In the genomic region with DNA sequence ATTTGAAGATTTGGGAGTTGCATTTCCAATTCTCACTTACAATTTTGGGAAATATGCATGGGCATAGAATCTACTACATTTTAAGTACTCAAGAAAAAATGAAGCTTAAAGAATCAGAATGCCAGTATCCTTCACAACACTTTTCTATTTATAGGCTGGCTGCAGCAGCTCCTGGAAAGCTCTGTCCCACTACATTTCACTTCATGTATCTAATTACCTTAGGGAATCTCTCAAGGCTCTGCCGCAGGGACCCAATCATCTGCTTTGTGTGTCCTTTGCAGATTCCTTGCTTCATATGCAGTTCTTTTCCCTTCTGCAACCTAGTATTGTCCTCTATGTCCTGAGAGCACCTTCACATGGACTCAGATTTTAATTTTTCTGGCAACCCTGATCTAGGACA, we compare ENCODE assay signal across 29 cellular contexts.
"Had no signal": no experiment of that assay in that cellular context is flagged by ENCODE, and none has a peak within 500 bp of the region (broad histone marks: within the 10 kb centered on the region; RNA-seq: fewer than 3 reads in every experiment).

No MANE protein-coding gene starts in this region.

- H3K4me1 Mint-ChIP-seq: immature natural killer cell; mesothelial cell of epicardium; naive thymus-derived CD4-positive, alpha-beta T cell; stimulated activated effector memory CD8-positive, alpha-beta T cell treated with anti-CD3 and anti-CD28 coated beads, Interleukin-12 subunit alpha, Interleukin-12 subunit beta, amount 100 ng/mL, for 72 hours had no signal

- H3K27ac ChIP-seq: left ventricle myocardium inferior, pancreas, prostate gland, right atrium auricular region, right lobe of liver, skin epidermis, suprapubic skin, thoracic aorta, tibial artery, upper lobe of right lung had no signal

- H3K4me3 ChIP-seq: left ventricle myocardium inferior, lung, pancreas, prostate gland, right atrium auricular region, right lobe of liver, skin epidermis, suprapubic skin, thoracic aorta, tibial artery, upper lobe of right lung had no signal

- H3K9me3 ChIP-seq: left ventricle myocardium inferior, pancreas, prostate gland, right atrium auricular region, right lobe of liver, suprapubic skin, thoracic aorta, tibial artery, upper lobe of right lung had no signal

- ATAC-seq: left colon; naive thymus-derived CD4-positive, alpha-beta T cell; natural killer cell treated with Interleukin-12 subunit alpha and Interleukin-12 subunit beta and Interleukin-15 and Interleukin-18, amount 100 ng/mL, for 72 hours; pancreas; right lobe of liver; stimulated activated effector memory CD8-positive, alpha-beta T cell treated with anti-CD3 and anti-CD28 coated beads, Interleukin-12 subunit alpha, Interleukin-12 subunit beta, amount 100 ng/mL, for 72 hours; upper lobe of right lung had no signal

- H3K27ac Mint-ChIP-seq: immature natural killer cell; mesothelial cell of epicardium; naive thymus-derived CD4-positive, alpha-beta T cell; natural killer cell treated with Interleukin-12 subunit alpha and Interleukin-12 subunit beta and Interleukin-15 and Interleukin-18, amount 100 ng/mL, for 72 hours; stimulated activated effector memory CD8-positive, alpha-beta T cell treated with anti-CD3 and anti-CD28 coated beads, Interleukin-12 subunit alpha, Interleukin-12 subunit beta, amount 100 ng/mL, for 72 hours; stimulated activated naive CD8-positive, alpha-beta T cell treated with anti-CD3 and anti-CD28 coated beads, Interleukin-15, Interleukin-2, amounts not matched to agents 100 ng/mL and 50 ng/mL, for 24 hours had no signal

- H3K27me3 ChIP-seq: pancreas, right atrium auricular region, right lobe of liver, suprapubic skin, tibial artery, upper lobe of right lung had no signal

- H3K4me3 Mint-ChIP-seq: immature natural killer cell; mesothelial cell of epicardium; naive thymus-derived CD4-positive, alpha-beta T cell; natural killer cell treated with Interleukin-12 subunit alpha and Interleukin-12 subunit beta and Interleukin-15 and Interleukin-18, amount 100 ng/mL, for 72 hours; neural crest cell; stimulated activated effector memory CD8-positive, alpha-beta T cell treated with anti-CD3 and anti-CD28 coated beads, Interleukin-12 subunit alpha, Interleukin-12 subunit beta, amount 100 ng/mL, for 72 hours; stimulated activated naive CD8-positive, alpha-beta T cell treated with anti-CD3 and anti-CD28 coated beads, Interleukin-15, Interleukin-2, amounts not matched to agents 100 ng/mL and 50 ng/mL, for 24 hours had no signal

- H3K36me3 ChIP-seq: left ventricle myocardium inferior, pancreas, prostate gland, right atrium auricular region, right lobe of liver, suprapubic skin, thoracic aorta, tibial artery, upper lobe of right lung had no signal

- H3K36me3 Mint-ChIP-seq: mesothelial cell of epicardium; stimulated activated effector memory CD8-positive, alpha-beta T cell treated with anti-CD3 and anti-CD28 coated beads, Interleukin-12 subunit alpha, Interleukin-12 subunit beta, amount 100 ng/mL, for 72 hours had no signal

- H3K9me3 Mint-ChIP-seq: mesothelial cell of epicardium, neural crest cell had no signal

- H3K27me3 Mint-ChIP-seq: naive thymus-derived CD4-positive, alpha-beta T cell; natural killer cell treated with Interleukin-12 subunit alpha and Interleukin-12 subunit beta and Interleukin-15 and Interleukin-18, amount 100 ng/mL, for 72 hours; stimulated activated naive CD8-positive, alpha-beta T cell treated with anti-CD3 and anti-CD28 coated beads, Interleukin-15, Interleukin-2, amounts not matched to agents 100 ng/mL and 50 ng/mL, for 24 hours had no signal

- H3K4me1 ChIP-seq: pancreas, prostate gland, right lobe of liver, suprapubic skin, tibial artery, upper lobe of right lung had no signal

- DNase-seq: hypothalamus; immature natural killer cell; kidney; left colon; left ventricle myocardium inferior; mesendoderm; naive thymus-derived CD4-positive, alpha-beta T cell; nucleus accumbens; pancreas; posterior cingulate gyrus; right lobe of liver; stimulated activated CD4-positive, alpha-beta T cell treated with anti-CD3 and anti-CD28 coated beads, Interleukin-12 subunit alpha, Interleukin-12 subunit beta, amount 100 ng/mL, for 4 hours; stimulated activated CD4-positive, alpha-beta T cell treated with anti-CD3 and anti-CD28 coated beads, Interleukin-15, amount 100 ng/mL, for 24 hours; stimulated activated CD4-positive, alpha-beta T cell treated with anti-CD3 and anti-CD28 coated beads, Interleukin-4, amount 100 ng/mL, for 24 hours; stimulated activated naive CD4-positive, alpha-beta T cell; tibial artery; trophoblast cell; upper lobe of right lung had no signal
